ENCODE assay signal across 12 cellular contexts in genomic region chr4:154399259-154399974, GRCh38.
DNase-seq lines count a peak whose midpoint lies in the region; ATAC-seq, FAIRE-seq and TF ChIP-seq lines count a peak whose summit lies in the region.
"Had no signal": no experiment of that assay in that cellular context is flagged by ENCODE, and none has a peak within 500 bp of the region (broad histone marks: within the 10 kb centered on the region; RNA-seq: fewer than 3 reads in every experiment).

No MANE protein-coding gene starts in this region.

- no peak overlapping the region for H3K27ac Mint-ChIP-seq in CD4-positive, alpha-beta T cell

- H3K27me3 ChIP-seq in CD4-positive, alpha-beta T cell (ENCODE audit: control insufficient read depth, insufficient read depth, low read length), result no peaks in the 10 kb centered on the region

- H3K4me1 Mint-ChIP-seq in CD4-positive, alpha-beta T cell (ENCODE audit: low read depth), result no peaks in the 10 kb centered on the region

- H3K4me3 ChIP-seq in kidney (ENCODE audit: low read length in 2 of 2), result peak overlapping the region; percentile 32 to 71

- no peaks in the 10 kb centered on the region for H3K36me3 Mint-ChIP-seq in CD4-positive, alpha-beta T cell (ENCODE audit: low read depth)

- peaks cover 18% of the 10 kb centered on the region for H3K27me3 Mint-ChIP-seq in CD4-positive, alpha-beta T cell

- TF ChIP-seq CTCF in kidney (IDR thresholded peaks at IDR 0.05; ENCODE audit: borderline replicate concordance, extremely low read depth, insufficient read depth), result peak; percentile 47
- TF ChIP-seq CTCF in CD4-positive, alpha-beta T cell (IDR thresholded peaks at IDR 0.05), result no peak

- no peak overlapping the region for H3K4me3 Mint-ChIP-seq in CD4-positive, alpha-beta T cell

- intact Hi-C loops in kidney (cut with DNase I), result loop anchor here (5.0 kb wide), 1 partner anchor 108 kb away; no protein-coding TSS in a partner anchor
- intact Hi-C loops in CD4-positive, alpha-beta T cell (cut with DNase I, micrococcal nuclease), result no loop called here

- H3K36me3 ChIP-seq in kidney (ENCODE audit: control insufficient read depth in 1 of 2, insufficient read depth in 2 of 2, low read length in 2 of 2), result no peaks in the 10 kb centered on the region

- peak overlapping the region in 1 of 2 donors; percentile 60 for H3K27ac ChIP-seq in kidney (ENCODE audit: low read depth in 2 of 2, low read length in 2 of 2)
- no peak overlapping the region for H3K27ac ChIP-seq in CD4-positive, alpha-beta T cell (ENCODE audit: low read depth, low read length)
- H3K27ac ChIP-seq: HL-60 had no signal

- CTCF ChIA-PET in CD4-positive, alpha-beta T cell (lab: Charles Lee), result no interaction called here

- ATAC-seq in HG03045 (IDR thresholded peaks at IDR 0.05; ENCODE audit: unreplicated experiment) (no peak), HG02642 (IDR thresholded peaks at IDR 0.05; ENCODE audit: poor library complexity, unreplicated experiment) (no peak)
- no peak for ATAC-seq in CD4-positive, alpha-beta T cell (ENCODE audit: poor library complexity)

- H3K9me3 Mint-ChIP-seq in CD4-positive, alpha-beta T cell, result peaks cover 6% of the 10 kb centered on the region

- DNase-seq in NCI-H1092 treated with DMSO at 0.1 percent for 48 hours (lab: John Stamatoyannopoulos, UW) (peak; percentile 0), NCI-H1092 (lab: John Stamatoyannopoulos, UW) (no peak), SW 1271 (lab: John Stamatoyannopoulos, UW) (peak; percentile 1 to 50), kidney (no peak), superior temporal gyrus (ENCODE audit: extremely low spot score) (peak; percentile 63)
- DNase-seq in CD4-positive, alpha-beta T cell, result no peak
- DNase-seq: activated CD8-positive, alpha-beta memory T cell treated with anti-CD3 and anti-CD28 coated beads, Interleukin-2, amount 50 U/mL, for 48 hours; C1 segment of cervical spinal cord had no signal

- POLR2A ChIA-PET in CD4-positive, alpha-beta T cell (lab: Charles Lee), result no interaction called here

- FAIRE-seq in kidney (lab: Jason Lieb, UNC), result peak; percentile 88
- FAIRE-seq: islet of Langerhans had no signal

- peak overlapping the region in 1 of 2 donors; percentile 71 for H3K9ac ChIP-seq in kidney (ENCODE audit: low read length in 2 of 2)

- no peaks in the 10 kb centered on the region for H3K4me1 ChIP-seq in kidney (ENCODE audit: control insufficient read depth in 1 of 2, insufficient read depth in 1 of 2, low read depth in 1 of 2, low read length in 2 of 2)

- no peaks in the 10 kb centered on the region for H3K9me3 ChIP-seq in kidney (ENCODE audit: control insufficient read depth in 1 of 2, low read length in 2 of 2)
- no peaks in the 10 kb centered on the region for H3K9me3 ChIP-seq in CD4-positive, alpha-beta T cell (ENCODE audit: control insufficient read depth, low read length)

Comparison
In these comparisons a context has a peak if more than half of its experiments do, and no peak if none do; other contexts are left out.
1. DNase-seq: peak in NCI-H1092 treated with DMSO at 0.1 percent for 48 hours (single experiment), SW 1271 (2 of 2) and superior temporal gyrus (single experiment); none in NCI-H1092 (single experiment), kidney (single experiment) and CD4-positive, alpha-beta T cell (0 of 10).